In the genomic region with DNA sequence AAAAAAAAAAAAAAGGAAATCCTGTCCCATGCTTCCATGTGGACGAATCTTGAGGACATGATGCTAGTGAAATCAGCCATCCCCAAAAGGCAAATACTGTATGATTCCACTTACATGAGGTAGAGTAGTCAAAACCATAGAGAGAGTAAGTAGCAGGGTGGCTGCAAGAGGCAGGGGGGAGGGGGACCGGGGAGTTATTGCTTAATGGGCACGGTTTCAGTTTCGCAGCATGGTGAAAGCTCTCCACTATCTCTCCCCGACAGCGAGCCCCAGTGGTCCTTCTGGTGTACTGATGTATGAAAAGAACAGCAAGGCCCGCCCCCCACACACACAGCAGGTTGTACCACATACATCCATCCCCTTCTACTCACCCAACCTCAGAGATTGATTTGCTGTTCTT, we compare ENCODE assay signal across 8 cellular contexts. TPM values are rescaled to one million over a fixed set of nuclear protein-coding genes. Genes with fewer than 3 reads are reported as not detected.
DNase-seq lines count a peak whose midpoint lies in the region; ATAC-seq and TF ChIP-seq lines count a peak whose summit lies in the region.

No MANE protein-coding gene starts in this region.

- intact Hi-C loops in left cardiac atrium (cut with DNase I) = loop anchor here in 1 of 2 donors (10.0 kb wide), 1 partner anchor 59 kb away; a partner anchor contains a TSS

- DNase-seq in AG09319 (ENCODE audit: extremely low read depth, low read depth) (peak; percentile 53), NOMO-1 (lab: John Stamatoyannopoulos, UW; ENCODE audit: unreplicated experiment in 2 of 2) (peak; percentile 89 to 91), activated T-helper 1 cell treated with Interleukin-2 at 50 U/mL for 16 hours (ENCODE audit: low read depth) (peak; percentile 42), left cardiac atrium (peak; percentile 83), NCI-H774 (lab: John Stamatoyannopoulos, UW) (no peak)
- DNase-seq in stimulated activated CD4-positive, alpha-beta T cell treated with anti-CD3 and anti-CD28 coated beads, Interleukin-4, amount 100 ng/mL, for 1 hour = peak; percentile 59

- peak; percentile 97 for ATAC-seq in GM19025 (IDR thresholded peaks at IDR 0.05; ENCODE audit: low read depth, unreplicated experiment)
- ATAC-seq in HG03135 (IDR thresholded peaks at IDR 0.05; ENCODE audit: unreplicated experiment) = peak; percentile 98
- peak; percentile 80 to 83 for ATAC-seq in left cardiac atrium

- TF ChIP-seq CTCF in AG09319 (IDR thresholded peaks at IDR 0.05; ENCODE audit: low read depth, low read length) = peak; percentile 48

RNA-seq across cellular contexts. Expression of a gene that starts 32.8 kb away (rescaled TPM):
- total RNA-seq in left cardiac atrium = 10 to 100 TPM; 10.6 to 18.1 TPM

RNA-seq across cellular contexts. Expression of a gene that starts 58.9 kb away (rescaled TPM):
- 10 to 100 TPM; 22.0 to 31.7 TPM for total RNA-seq in left cardiac atrium
